ENCODE assay signal across 1 cellular context in the genomic region with DNA sequence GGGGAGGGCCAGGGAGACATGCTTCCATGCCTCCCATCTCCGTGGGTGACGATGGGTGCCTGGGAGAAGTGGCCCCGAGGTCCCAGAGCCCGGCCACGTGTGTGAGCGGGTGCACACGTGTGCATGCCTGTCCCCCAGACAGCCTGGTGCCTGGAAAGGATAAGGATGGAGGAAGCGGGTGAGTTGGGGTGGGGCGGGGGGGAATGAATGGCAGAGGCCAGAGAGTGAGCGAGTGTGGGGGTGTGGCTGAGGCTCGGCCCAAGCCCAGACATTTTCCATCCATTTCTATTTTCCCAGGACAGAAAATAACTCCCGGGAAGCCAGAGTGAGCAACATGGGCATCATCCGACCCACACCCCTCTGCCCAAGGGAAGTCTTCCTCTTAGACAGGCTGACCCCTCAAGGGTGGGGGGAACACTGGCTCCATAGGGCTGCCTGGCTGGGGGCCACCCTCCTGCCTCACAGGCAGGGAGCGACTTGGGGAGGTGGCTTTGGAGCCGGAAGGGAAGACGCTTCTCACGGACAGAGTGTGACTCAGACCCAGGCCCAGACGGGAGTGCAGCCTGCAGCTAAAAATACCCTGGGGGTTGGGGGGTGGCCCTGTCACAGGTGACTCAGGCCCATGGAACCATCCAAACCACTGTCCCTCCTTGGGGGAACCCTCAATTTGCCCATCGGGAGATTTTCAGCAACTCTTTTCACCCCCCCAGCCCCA.
A peak's percentile ranks its signal among the peaks of the same experiment; 100 is the strongest.
TF ChIP-seq lines count a peak whose summit lies in the region.

No MANE protein-coding gene starts in this region.

TF ChIP-seq in HepG2, 621 proteins besides CTCF, POLR2A, EP300 and RAD21:
- TF ChIP-seq, protein P1, sequence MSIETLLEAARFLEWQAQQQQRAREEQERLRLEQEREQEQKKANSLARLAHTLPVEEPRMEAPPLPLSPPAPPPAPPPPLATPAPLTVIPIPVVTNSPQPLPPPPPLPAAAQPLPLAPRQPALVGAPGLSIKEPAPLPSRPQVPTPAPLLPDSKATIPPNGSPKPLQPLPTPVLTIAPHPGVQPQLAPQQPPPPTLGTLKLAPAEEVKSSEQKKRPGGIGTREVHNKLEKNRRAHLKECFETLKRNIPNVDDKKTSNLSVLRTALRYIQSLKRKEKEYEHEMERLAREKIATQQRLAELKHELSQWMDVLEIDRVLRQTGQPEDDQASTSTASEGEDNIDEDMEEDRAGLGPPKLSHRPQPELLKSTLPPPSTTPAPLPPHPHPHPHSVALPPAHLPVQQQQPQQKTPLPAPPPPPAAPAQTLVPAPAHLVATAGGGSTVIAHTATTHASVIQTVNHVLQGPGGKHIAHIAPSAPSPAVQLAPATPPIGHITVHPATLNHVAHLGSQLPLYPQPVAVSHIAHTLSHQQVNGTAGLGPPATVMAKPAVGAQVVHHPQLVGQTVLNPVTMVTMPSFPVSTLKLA (IDR thresholded peaks at IDR 0.05), result peak; percentile 16; the same call in 1 of the 2 replicates
